Comparison of ENCODE assay signal across 10 cellular contexts in genomic region chr3:119630562-119631329, GRCh38. TPM values are rescaled to one million over a fixed set of nuclear protein-coding genes. Genes with fewer than 3 reads are reported as not detected.
A peak's percentile ranks its signal among the peaks of the same experiment; 100 is the strongest.
DNase-seq lines count a peak whose midpoint lies in the region; ATAC-seq and TF ChIP-seq lines count a peak whose summit lies in the region.
"Had no signal": no experiment of that assay in that cellular context is flagged by ENCODE, and none has a peak within 500 bp of the region (broad histone marks: within the 10 kb centered on the region; RNA-seq: fewer than 3 reads in every experiment).

No MANE protein-coding gene starts in this region.

- 64 to 75% methylated on average over 7 to 10 of the region's 10 CpGs for WGBS in gastroesophageal sphincter (ENCODE audit: low coverage in 1 of 2), 2 donors

- no peak for TF ChIP-seq POLR2A in gastroesophageal sphincter (IDR thresholded peaks at IDR 0.05)

- peak; percentile 57 for ATAC-seq in gastroesophageal sphincter
- no peak for ATAC-seq in GM21723 (IDR thresholded peaks at IDR 0.05; ENCODE audit: unreplicated experiment)
- ATAC-seq: activated CD8-positive, alpha-beta memory T cell treated with anti-CD3 and anti-CD28 coated beads, Interleukin-2, amount 10 ng/mL, durations not matched to agents 7 days and 5 days; effector memory CD8-positive, alpha-beta T cell had no signal

- H3K4me1 ChIP-seq in gastroesophageal sphincter, result peaks cover 0 to 28% (median 11%) of the 10 kb centered on the region in 3 donors

- TF ChIP-seq CTCF in gastroesophageal sphincter (IDR thresholded peaks at IDR 0.05), result no peak

- no peaks in the 10 kb centered on the region for H3K27me3 ChIP-seq in gastroesophageal sphincter

- no peak overlapping the region for H3K4me3 ChIP-seq in gastroesophageal sphincter

- H3K27ac ChIP-seq in gastroesophageal sphincter, result peak overlapping the region in 3 of 4 donors; percentile 5 to 59 (median 29)

- TF ChIP-seq EP300 in gastroesophageal sphincter (IDR thresholded peaks at IDR 0.05), result no peak

- DNase-seq in GM03348 (ENCODE audit: low spot score), result peak; percentile 81
- DNase-seq in SKM-1 treated with dmso at 0.1 percent for 144 hours (lab: John Stamatoyannopoulos, UW; ENCODE audit: unreplicated experiment), result peak; percentile 12
- DNase-seq in renal cortical epithelial cell (ENCODE audit: low read depth), result peak; percentile 67
- DNase-seq in T-helper 2 cell, result no peak
- no peak for DNase-seq in anterior cingulate cortex (lab: John Stamatoyannopoulos, UW)
- DNase-seq in T1000 (lab: John Stamatoyannopoulos, UW), result no peak
- DNase-seq: activated CD8-positive, alpha-beta memory T cell treated with anti-CD3 and anti-CD28 coated beads, Interleukin-2, amount 10 ng/mL, durations not matched to agents 7 days and 5 days; effector memory CD8-positive, alpha-beta T cell had no signal

- H3K9me3 ChIP-seq in gastroesophageal sphincter, result no peaks in the 10 kb centered on the region

- no peaks in the 10 kb centered on the region for H3K36me3 ChIP-seq in gastroesophageal sphincter

RNA-seq across cellular contexts. Expression of gene POPDC2, which starts 29.6 kb away (rescaled TPM):
- total RNA-seq in gastroesophageal sphincter (10 to 100 TPM; 19.7 to 98.2 (median 67.6) TPM), renal cortical epithelial cell (0.40 TPM in 1 of 2 replicates, not detected in the other)

RNA-seq across cellular contexts. Expression of gene PLA1A, which starts 33.1 kb away (rescaled TPM):
- 1 to 10 TPM in 3 of 4 donors, under 1 TPM in 1; 0.50 to 1.8 (median 1.4) TPM for total RNA-seq in gastroesophageal sphincter
- 1.2 and 5.1 TPM in 2 replicates for total RNA-seq in renal cortical epithelial cell

RNA-seq across cellular contexts. Expression of gene COX17, which starts 46.5 kb away (rescaled TPM):
- total RNA-seq in gastroesophageal sphincter (10 to 100 TPM; 31.9 to 84.8 (median 62.7) TPM), renal cortical epithelial cell (7.3 and 11.4 TPM in 2 replicates)

RNA-seq across cellular contexts. Expression of gene ADPRH, which starts 51.5 kb away (rescaled TPM):
- total RNA-seq in gastroesophageal sphincter (10 to 100 TPM; 10.2 to 23.1 (median 15.0) TPM), renal cortical epithelial cell (6.6 and 7.8 TPM in 2 replicates)

Comparison
In these comparisons a context has a peak if more than half of its experiments do, and no peak if none do; other contexts are left out.
1. DNase-seq: peak in GM03348 (single experiment), SKM-1 treated with dmso at 0.1 percent for 144 hours (single experiment) and renal cortical epithelial cell (single experiment); none in T-helper 2 cell (0 of 5), anterior cingulate cortex (0 of 58) and T1000 (single experiment).
2. RNA of gene POPDC2, which starts 29.6 kb away (total RNA-seq): 19.7 to 98.2 TPM in gastroesophageal sphincter; 0.40 TPM in renal cortical epithelial cell; every median in the first group is over 10 times any median in the second.